Comparison of ENCODE assay signal across 14 cellular contexts in genomic region chr19:52946322-52947310, GRCh38. TPM values are rescaled to one million over a fixed set of nuclear protein-coding genes. Genes with fewer than 3 reads are reported as not detected.
DNase-seq lines count a peak whose midpoint lies in the region; ATAC-seq, FAIRE-seq and TF ChIP-seq lines count a peak whose summit lies in the region.
"Had no signal": no experiment of that assay in that cellular context is flagged by ENCODE, and none has a peak within 500 bp of the region (broad histone marks: within the 10 kb centered on the region; RNA-seq: fewer than 3 reads in every experiment).

No MANE protein-coding gene starts in this region.

- TF ChIP-seq CTCF in glutamatergic neuron (IDR thresholded peaks at IDR 0.05; ENCODE audit: partially characterized antibody, unreplicated experiment) (no peak), nephron (IDR thresholded peaks at IDR 0.05; ENCODE audit: unreplicated experiment in 3 of 3) (no peak)

- peaks cover 23% of the 10 kb centered on the region for H3K9me3 Mint-ChIP-seq in glutamatergic neuron (ENCODE audit: unreplicated experiment)
- peaks cover 46% of the 10 kb centered on the region for H3K9me3 Mint-ChIP-seq in nephron

- DNase-seq in EL: peak; percentile 28
- DNase-seq in NCI-H526 (lab: John Stamatoyannopoulos, UW): peak; percentile 72 to 92
- DNase-seq in glutamatergic neuron: peak; percentile 65
- no peak for DNase-seq in NCI-H2196 (lab: John Stamatoyannopoulos, UW; ENCODE audit: unreplicated experiment)
- no peak for DNase-seq in small intestine
- DNase-seq in activated CD4-positive, CD25-positive, alpha-beta regulatory T cell treated with anti-CD3 and anti-CD28 coated beads, Interleukin-2, amount 50 U/mL, for 72 hours: no peak
- DNase-seq: activated T-cell treated with anti-CD3 and anti-CD28 coated beads for 4 hours; central memory CD4-positive, alpha-beta T cell; NCI-H446 treated with DMSO at 0.1 percent for 48 hours; stimulated activated CD8-positive, alpha-beta memory T cell treated with anti-CD3 and anti-CD28 coated beads, Interleukin-4, amount 100 ng/mL, for 48 hours; SW 1271 had no signal

- H3K27me3 ChIP-seq in small intestine (ENCODE audit: control insufficient read depth in 2 of 2, insufficient read depth in 2 of 2, low read length in 2 of 2): no peaks in the 10 kb centered on the region
- H3K27me3 ChIP-seq: right lobe of liver had no signal

- H3K27ac Mint-ChIP-seq in glutamatergic neuron (ENCODE audit: unreplicated experiment) (no peak overlapping the region), nephron (peak overlapping the region; percentile 57 to 93 (median 90))

- H3K36me3 Mint-ChIP-seq in glutamatergic neuron (ENCODE audit: unreplicated experiment) (peaks cover 34% of the 10 kb centered on the region), nephron (ENCODE audit: low read depth) (peaks cover 51% of the 10 kb centered on the region)

- H3K4me1 ChIP-seq in small intestine (ENCODE audit: control insufficient read depth in 2 of 2, insufficient read depth in 1 of 2, low read depth in 1 of 2, low read length in 1 of 2): peaks cover 0 to 3% of the 10 kb centered on the region in 2 donors
- H3K4me1 ChIP-seq: right lobe of liver had no signal

- H3K4me3 Mint-ChIP-seq in glutamatergic neuron (ENCODE audit: unreplicated experiment): peak overlapping the region; percentile 65
- peak overlapping the region; percentile 30 to 67 (median 51) for H3K4me3 Mint-ChIP-seq in nephron

- H3K36me3 ChIP-seq in small intestine (ENCODE audit: control insufficient read depth in 2 of 2, insufficient read depth in 2 of 2, low read length in 2 of 2): peaks cover 6 to 9% of the 10 kb centered on the region in 2 donors

- WGBS in small intestine, 3 donors: 31 to 60% (median 53%) methylated on average over 32 to 39 of the region's 39 CpGs

- H3K4me3 ChIP-seq in small intestine (ENCODE audit: low read depth in 1 of 2, low read length in 2 of 2): no peak overlapping the region
- H3K4me3 ChIP-seq: right lobe of liver had no signal

- TF ChIP-seq POLR2A in GM18505 (IDR thresholded peaks at IDR 0.05; ENCODE audit: borderline replicate concordance, extremely low read depth, insufficient read depth, insufficient read length): no peak

- H3K27me3 Mint-ChIP-seq in glutamatergic neuron (ENCODE audit: unreplicated experiment) (no peaks in the 10 kb centered on the region), nephron (ENCODE audit: low read depth) (no peaks in the 10 kb centered on the region)

- no peak for ATAC-seq in GM18505 (IDR thresholded peaks at IDR 0.05; ENCODE audit: unreplicated experiment)

- H3K4me1 Mint-ChIP-seq in glutamatergic neuron (ENCODE audit: low read depth, unreplicated experiment): peaks cover 3% of the 10 kb centered on the region
- peaks cover 21% of the 10 kb centered on the region for H3K4me1 Mint-ChIP-seq in nephron

- H3K9me3 ChIP-seq in small intestine (ENCODE audit: control insufficient read depth, low read depth): peaks cover 9% of the 10 kb centered on the region

- H3K27ac ChIP-seq in small intestine (ENCODE audit: low read depth in 1 of 2, low read length in 1 of 2): no peak overlapping the region
- H3K27ac ChIP-seq: right lobe of liver had no signal

- no peak for FAIRE-seq in small intestine (lab: Jason Lieb, UNC)

RNA-seq across cellular contexts. Expression of gene ZNF816, which starts 16.1 kb away (rescaled TPM):
- 11.9 TPM for total RNA-seq in glutamatergic neuron (ENCODE audit: unreplicated experiment)
- 1 to 10 TPM; 2.0 to 3.8 (median 2.4) TPM for polyA plus RNA-seq in small intestine

RNA-seq across cellular contexts. Expression of gene ZNF888, which starts 23.4 kb away (rescaled TPM):
- total RNA-seq in glutamatergic neuron (ENCODE audit: unreplicated experiment): 3.8 TPM
- 1 to 10 TPM; 1.9 to 3.0 (median 2.0) TPM for polyA plus RNA-seq in small intestine

RNA-seq across cellular contexts. Expression of gene ZNF320, which starts 49.2 kb away (rescaled TPM):
- total RNA-seq in glutamatergic neuron (ENCODE audit: unreplicated experiment): 57.6 TPM
- polyA plus RNA-seq in small intestine: 1 to 10 TPM; 3.4 to 4.8 (median 3.8) TPM

Comparison
In these comparisons a context has a peak if more than half of its experiments do, and no peak if none do; other contexts are left out.
1. DNase-seq: peak in EL (single experiment), NCI-H526 (2 of 2) and glutamatergic neuron (single experiment); none in NCI-H2196 (single experiment), small intestine (single experiment) and activated CD4-positive, CD25-positive, alpha-beta regulatory T cell treated with anti-CD3 and anti-CD28 coated beads, Interleukin-2, amount 50 U/mL, for 72 hours (single experiment).